ENCODE assay signal across 16 cellular contexts in genomic region chr2:241300000-241300399, GRCh38. TPM values are rescaled to one million over a fixed set of nuclear protein-coding genes. Genes with fewer than 3 reads are reported as not detected.
DNase-seq lines count a peak whose midpoint lies in the region; ATAC-seq, FAIRE-seq and TF ChIP-seq lines count a peak whose summit lies in the region.
"Had no signal": no experiment of that assay in that cellular context is flagged by ENCODE, and none has a peak within 500 bp of the region (broad histone marks: within the 10 kb centered on the region; RNA-seq: fewer than 3 reads in every experiment).

No MANE protein-coding gene starts in this region.

- no peak overlapping the region for H3K4me2 ChIP-seq in H1 (ENCODE audit: insufficient read depth in 1 of 2, low read depth in 2 of 2, low read length in 2 of 2)

- H3K27me3 Mint-ChIP-seq in activated T-cell treated with anti-CD3 and anti-CD28 coated beads, Interleukin-2, amount 50 U/mL, for 4 hours (ENCODE audit: low read depth) = no peaks in the 10 kb centered on the region
- H3K27me3 Mint-ChIP-seq in type B pancreatic cell = no peaks in the 10 kb centered on the region

- H2BK20ac ChIP-seq in H1 (ENCODE audit: low read length) = no peak overlapping the region

- DNase-seq in stimulated activated CD4-positive, alpha-beta T cell treated with anti-CD3 and anti-CD28 coated beads, Interleukin-12 subunit alpha, Interleukin-12 subunit beta, amount 100 ng/mL, for 4 hours = peak; percentile 11
- DNase-seq in stimulated activated CD4-positive, alpha-beta T cell treated with anti-CD3 and anti-CD28 coated beads, Interleukin-2, amount 100 ng/mL, for 48 hours = no peak
- DNase-seq in activated T-cell treated with anti-CD3 and anti-CD28 coated beads, Interleukin-2, amount 50 U/mL, for 4 hours = peak; percentile 25
- DNase-seq in H1 (ENCODE audit: low read depth in 1 of 2, low spot score in 2 of 2) (no peak), type B pancreatic cell (ENCODE audit: extremely low spot score, unreplicated experiment) (no peak), posterior vena cava (ENCODE audit: low spot score) (no peak), psoas muscle (no peak), Right ventricle myocardium inferior (ENCODE audit: missing footprints) (no peak)
- DNase-seq: H9, Kasumi-1, NCI-H1694, NCI-H526, Peyer's patch had no signal

- peak in 1 of 2 experiments; percentile 33; a peak in 2 of 4 replicates for TF ChIP-seq RAD21 in H1 (IDR thresholded peaks at IDR 0.05 in 1 of 2, conservative IDR thresholded peaks at IDR 0.05 in 1 of 2; ENCODE audit: low read depth in 2 of 2, low read length in 2 of 2)

- H3K4me3 ChIP-seq in H1 (ENCODE audit: extremely low read depth in 1 of 4, insufficient read depth in 2 of 4, low read depth in 3 of 4, low read length in 4 of 4) (no peak overlapping the region), psoas muscle (no peak overlapping the region)
- H3K4me3 ChIP-seq: Peyer's patch, right atrium auricular region had no signal

- H3K4me1 ChIP-seq in H1 (replicated peaks in 1 of 4; ENCODE audit: control insufficient read depth in 3 of 4, insufficient read depth in 4 of 4, low read length in 3 of 4) (peaks cover 0 to 3% (median 1%) of the 10 kb centered on the region in 4 experiments; a peak in 2 of 7 replicates), psoas muscle (peaks cover 58% of the 10 kb centered on the region)

- H3K79me1 ChIP-seq in H1 (ENCODE audit: low read depth, low read length) = peaks cover 20% of the 10 kb centered on the region

- no peak overlapping the region for H3K14ac ChIP-seq in H1 (ENCODE audit: insufficient read length)

- intact Hi-C loops in posterior vena cava (cut with DNase I) = no loop called here
- intact Hi-C loops in psoas muscle (cut with DNase I) = no loop called here
- intact Hi-C loops in Right ventricle myocardium inferior (cut with DNase I) = no loop called here

- H2BK5ac ChIP-seq in H1 (ENCODE audit: low read depth, low read length) = no peak overlapping the region

- H3K4me3 Mint-ChIP-seq in activated T-cell treated with anti-CD3 and anti-CD28 coated beads, Interleukin-2, amount 50 U/mL, for 4 hours = peak overlapping the region; percentile 21
- no peak overlapping the region for H3K4me3 Mint-ChIP-seq in type B pancreatic cell
- H3K4me3 Mint-ChIP-seq: H9, nephron had no signal

- no peak overlapping the region for H2AK5ac ChIP-seq in H1 (ENCODE audit: low read depth, low read length)

- no peak overlapping the region for H3K18ac ChIP-seq in H1 (ENCODE audit: extremely low read depth, low read length)

- H3K9ac ChIP-seq in H1 (replicated peaks in 1 of 4; ENCODE audit: extremely low read depth in 1 of 4, low read depth in 3 of 4, low read length in 3 of 4) = no peak overlapping the region; a peak in 1 of 7 replicates

- H3K27me3 ChIP-seq in H1 (replicated peaks in 1 of 4; ENCODE audit: control insufficient read depth in 3 of 4, extremely low read depth in 1 of 4, insufficient read depth in 3 of 4, low read length in 3 of 4) (no peaks in the 10 kb centered on the region), psoas muscle (ENCODE audit: insufficient read depth in 3 of 3, low read length in 2 of 3) (no peaks in the 10 kb centered on the region)
- H3K27me3 ChIP-seq: Peyer's patch, right atrium auricular region had no signal

- H4K91ac ChIP-seq in H1 (replicated peaks; ENCODE audit: insufficient read length, low read length) = no peak overlapping the region

- H3K36me3 ChIP-seq in H1 (ENCODE audit: control insufficient read depth in 2 of 4, insufficient read depth in 4 of 4, low read length in 3 of 4) = peaks cover 0 to 3% (median 0%) of the 10 kb centered on the region in 4 experiments; a peak in 1 of 8 replicates
- H3K36me3 ChIP-seq in psoas muscle (ENCODE audit: insufficient read depth in 1 of 2, low read depth in 1 of 2) = no peaks in the 10 kb centered on the region
- H3K36me3 ChIP-seq: Peyer's patch had no signal

- no peak overlapping the region for H2AFZ ChIP-seq in H1 (ENCODE audit: low read length)

- H2BK120ac ChIP-seq in H1 (replicated peaks; ENCODE audit: low read depth, low read length) = no peak overlapping the region

- H4K8ac ChIP-seq in H1 (ENCODE audit: extremely low read depth, insufficient read depth, low read length) = 0 out of 2 replicates have a peak overlapping the region, but pooled peaks have one; percentile 9

- peak; percentile 71 to 77 for ATAC-seq in activated T-cell treated with anti-CD3 and anti-CD28 coated beads, Interleukin-2, amount 50 U/mL, for 4 hours
- ATAC-seq in psoas muscle (no peak), Right ventricle myocardium inferior (no peak)

- peak overlapping the region; percentile 26 for H3K27ac Mint-ChIP-seq in type B pancreatic cell
- H3K27ac Mint-ChIP-seq: nephron had no signal

- TF ChIP-seq CTCF in H1 (IDR thresholded peaks at IDR 0.05; ENCODE audit: control extremely low read depth in 1 of 3, insufficient read depth in 1 of 3, low read depth in 1 of 3, low read length in 3 of 3) = peak in 1 of 3 experiments; percentile 7; a peak in 1 of 4 replicates
- no peak for TF ChIP-seq CTCF in type B pancreatic cell (conservative IDR thresholded peaks at IDR 0.05)
- no peak for TF ChIP-seq CTCF in psoas muscle (IDR thresholded peaks at IDR 0.05)

- TF ChIP-seq POLR2A in H1 (IDR thresholded peaks at IDR 0.05; ENCODE audit: control extremely low read depth in 1 of 2, low read depth in 2 of 2, low read length in 2 of 2) = no peak

- H3K9me3 Mint-ChIP-seq in activated T-cell treated with anti-CD3 and anti-CD28 coated beads, Interleukin-2, amount 50 U/mL, for 4 hours = no peaks in the 10 kb centered on the region
- H3K9me3 Mint-ChIP-seq in type B pancreatic cell = peaks cover 4% of the 10 kb centered on the region
- H3K9me3 Mint-ChIP-seq: H9 had no signal

- H4K20me1 ChIP-seq in H1 (replicated peaks in 1 of 2; ENCODE audit: control insufficient read depth in 1 of 2, insufficient read depth in 2 of 2, low read length in 2 of 2) = peaks cover 16 to 21% of the 10 kb centered on the region in 2 experiments

- H3K9me3 ChIP-seq in H1 (ENCODE audit: insufficient read depth in 2 of 2, low read depth in 1 of 2, low read length in 1 of 2) (no peaks in the 10 kb centered on the region), psoas muscle (no peaks in the 10 kb centered on the region)
- H3K9me3 ChIP-seq: Peyer's patch, right atrium auricular region had no signal

- H3K56ac ChIP-seq in H1 (replicated peaks; ENCODE audit: insufficient read length, low read depth, low read length) = no peak overlapping the region

- no peaks in the 10 kb centered on the region for H3K23me2 ChIP-seq in H1 (ENCODE audit: low read depth, low read length)

- POLR2A ChIA-PET in H1 (lab: Charles Lee; ENCODE audit: partially characterized antibody) = interaction anchor here (4.6 kb wide), 1 partner anchor 15 kb away, joined by 47 read pairs; the partner anchor contains the start of genes HDLBP and SEPTIN2

- H3K4me1 Mint-ChIP-seq in activated T-cell treated with anti-CD3 and anti-CD28 coated beads, Interleukin-2, amount 50 U/mL, for 4 hours (ENCODE audit: low read depth) = peaks cover 60% of the 10 kb centered on the region
- H3K4me1 Mint-ChIP-seq in type B pancreatic cell (ENCODE audit: unreplicated experiment) = peaks cover 36% of the 10 kb centered on the region

- H2BK12ac ChIP-seq in H1 (ENCODE audit: low read depth, low read length) = no peak overlapping the region

- H3K4ac ChIP-seq in H1 (replicated peaks; ENCODE audit: insufficient read length, low read depth, low read length) = no peak overlapping the region

- CTCF ChIA-PET in H1 (lab: Charles Lee; ENCODE audit: partially characterized antibody) = interaction anchor here (0.7 kb wide), 1 partner anchor 15 kb away, joined by 3 read pairs; no protein-coding TSS in a partner anchor

- TF ChIP-seq EP300 in H1 (IDR thresholded peaks at IDR 0.05; ENCODE audit: borderline replicate concordance in 1 of 2, low read depth in 2 of 2, low read length in 2 of 2) = no peak

- H3K36me3 Mint-ChIP-seq in activated T-cell treated with anti-CD3 and anti-CD28 coated beads, Interleukin-2, amount 50 U/mL, for 4 hours (ENCODE audit: insufficient read depth) = peaks cover 19% of the 10 kb centered on the region
- H3K36me3 Mint-ChIP-seq in type B pancreatic cell = peaks cover 18% of the 10 kb centered on the region

- H2BK15ac ChIP-seq in H1 (ENCODE audit: low read length) = no peak overlapping the region

- FAIRE-seq in H1 (lab: Jason Lieb, UNC) = no peak

- H3K79me2 ChIP-seq in H1 (ENCODE audit: control insufficient read depth in 1 of 2, insufficient read depth in 2 of 2, low read length in 2 of 2) = peaks cover 35 to 96% of the 10 kb centered on the region in 2 experiments

- H3K23ac ChIP-seq in H1 (ENCODE audit: insufficient read length) = no peak overlapping the region

- no peak overlapping the region for H3K27ac ChIP-seq in H1 (ENCODE audit: low read depth, low read length)
- no peak overlapping the region for H3K27ac ChIP-seq in psoas muscle
- H3K27ac ChIP-seq: HL-60, Peyer's patch, right atrium auricular region had no signal

- 94% methylated on average over 12 of the region's 12 CpGs; no CpG with 5 or more reads in 1 of the 2 experiments for WGBS in H1 (ENCODE audit: extremely low coverage in 1 of 2, insufficient coverage in 1 of 2, insufficient read length in 1 of 2, insufficient replicate concordance in 2 of 2, low coverage in 1 of 2, low lambda C conversion rate in 2 of 2, missing lambda C conversion rate in 1 of 2), 2 experiments
- whole genome bisulfite sequencing in psoas muscle, 3 donors = 73 to 78% (median 75%) methylated on average over 12 of the region's 12 CpGs

- no peak overlapping the region for H4K5ac ChIP-seq in H1 (ENCODE audit: insufficient read length, low read depth, low read length)

RNA-seq across cellular contexts. Expression of gene HDLBP, which starts 15.5 kb away (rescaled TPM):
- total RNA-seq in activated T-cell treated with anti-CD3 and anti-CD28 coated beads, Interleukin-2, amount 50 U/mL, for 4 hours = 100 to 1,000 TPM; 231 to 270 (median 257) TPM
- 329 and 360 TPM in 2 replicates for total RNA-seq in H1 (2021; fragmentation: NEBNext Ultra II Directional; extraction: Animal tissue kit (Norgen Biotek cat#: 25700))
- polyA plus RNA-seq in H1 (2011; rRNA removed) = 185 and 249 TPM in 2 replicates
- 190 TPM for polyA plus RNA-seq in H1 (2011; cell fraction: cytosol; rRNA removed)
- 408 TPM for polyA plus RNA-seq in H1 (2011; cell fraction: nucleus; rRNA removed)
- 229 to 294 TPM (median 245 TPM) in 4 replicates for polyA plus RNA-seq in H1 (2012, experiment 1 of 2)
- 59.7 TPM for polyA plus RNA-seq in H1 (2012, experiment 2 of 2)
- polyA plus RNA-seq in H1 (2013, experiment 1 of 2) = 226 TPM
- 224 TPM for polyA plus RNA-seq in H1 (2013, experiment 2 of 2)
- 293 and 335 TPM in 2 replicates for polyA minus RNA-seq in H1 (2011; rRNA and poly(A)+ RNA removed)
- 199 TPM for polyA minus RNA-seq in H1 (2011; cell fraction: cytosol; rRNA and poly(A)+ RNA removed)
- 240 TPM for polyA minus RNA-seq in H1 (2011; cell fraction: nucleus; rRNA and poly(A)+ RNA removed)
- total RNA-seq in type B pancreatic cell (ENCODE audit: low replicate concordance) = 466 and 659 TPM in 2 replicates
- 100 to 1,000 TPM; 428 to 459 TPM for total RNA-seq in posterior vena cava
- total RNA-seq in psoas muscle = 100 to 1,000 TPM; 349 to 526 (median 469) TPM
- polyA plus RNA-seq in psoas muscle = 100 to 1,000 TPM; 264 to 421 (median 283) TPM
- 393 TPM for total RNA-seq in Right ventricle myocardium inferior

RNA-seq across cellular contexts. Expression of gene SEPTIN2, which starts 15.7 kb away (rescaled TPM):
- 100 to 1,000 TPM; 185 to 215 (median 189) TPM for total RNA-seq in activated T-cell treated with anti-CD3 and anti-CD28 coated beads, Interleukin-2, amount 50 U/mL, for 4 hours
- total RNA-seq in H1 (2021; fragmentation: NEBNext Ultra II Directional; extraction: Animal tissue kit (Norgen Biotek cat#: 25700)) = 373 and 392 TPM in 2 replicates
- polyA plus RNA-seq in H1 (2011; rRNA removed) (288 and 650 TPM in 2 replicates), psoas muscle (100 to 1,000 TPM in 1 of 3 donors, 10 to 100 TPM in 2; 68.8 to 122 (median 90.0) TPM)
- polyA plus RNA-seq in H1 (2011; cell fraction: cytosol; rRNA removed) = 371 TPM
- polyA plus RNA-seq in H1 (2011; cell fraction: nucleus; rRNA removed) = 129 TPM
- polyA plus RNA-seq in H1 (2012, experiment 1 of 2) = 266 to 324 TPM (median 286 TPM) in 4 replicates
- 36.9 TPM for polyA plus RNA-seq in H1 (2012, experiment 2 of 2)
- polyA plus RNA-seq in H1 (2013, experiment 1 of 2) = 224 TPM
- 227 TPM for polyA plus RNA-seq in H1 (2013, experiment 2 of 2)
- 293 and 438 TPM in 2 replicates for polyA minus RNA-seq in H1 (2011; rRNA and poly(A)+ RNA removed)
- polyA minus RNA-seq in H1 (2011; cell fraction: cytosol; rRNA and poly(A)+ RNA removed) = 150 TPM
- polyA minus RNA-seq in H1 (2011; cell fraction: nucleus; rRNA and poly(A)+ RNA removed) = 219 TPM
- total RNA-seq in type B pancreatic cell (ENCODE audit: low replicate concordance) (333 and 425 TPM in 2 replicates), posterior vena cava (100 to 1,000 TPM; 395 to 423 TPM), psoas muscle (100 to 1,000 TPM in 3 of 4 donors, 10 to 100 TPM in 1; 86.4 to 161 (median 126) TPM), Right ventricle myocardium inferior (150 TPM)

RNA-seq across cellular contexts. Expression of gene FARP2, which starts 56.1 kb away (rescaled TPM):
- 10 to 100 TPM; 29.5 to 35.6 (median 30.3) TPM for total RNA-seq in activated T-cell treated with anti-CD3 and anti-CD28 coated beads, Interleukin-2, amount 50 U/mL, for 4 hours
- total RNA-seq in H1 (2021; fragmentation: NEBNext Ultra II Directional; extraction: Animal tissue kit (Norgen Biotek cat#: 25700)) = 33.4 and 35.7 TPM in 2 replicates
- polyA plus RNA-seq in H1 (2011; rRNA removed) (12.4 and 12.7 TPM in 2 replicates), psoas muscle (1 to 10 TPM; 5.8 to 8.4 (median 6.0) TPM)
- polyA plus RNA-seq in H1 (2011; cell fraction: cytosol; rRNA removed) = 11.9 TPM
- polyA plus RNA-seq in H1 (2011; cell fraction: nucleus; rRNA removed) = 25.5 TPM
- polyA plus RNA-seq in H1 (2012, experiment 1 of 2) = 12.1 to 18.4 TPM (median 17.0 TPM) in 4 replicates
- polyA plus RNA-seq in H1 (2012, experiment 2 of 2) = 4.6 TPM
- polyA plus RNA-seq in H1 (2013, experiment 1 of 2) = 12.1 TPM
- 11.4 TPM for polyA plus RNA-seq in H1 (2013, experiment 2 of 2)
- polyA minus RNA-seq in H1 (2011; rRNA and poly(A)+ RNA removed) = 34.4 and 36.1 TPM in 2 replicates
- polyA minus RNA-seq in H1 (2011; cell fraction: cytosol; rRNA and poly(A)+ RNA removed) = 14.8 TPM
- polyA minus RNA-seq in H1 (2011; cell fraction: nucleus; rRNA and poly(A)+ RNA removed) = 40.0 TPM
- total RNA-seq in type B pancreatic cell (ENCODE audit: low replicate concordance) (62.5 and 71.1 TPM in 2 replicates), posterior vena cava (10 to 100 TPM; 31.1 to 35.3 TPM), psoas muscle (10 to 100 TPM; 17.4 to 18.4 (median 17.7) TPM), Right ventricle myocardium inferior (15.0 TPM)

Comparison
In these comparisons a context has a peak if more than half of its experiments do, and no peak if none do; other contexts are left out.
1. DNase-seq: peak in stimulated activated CD4-positive, alpha-beta T cell treated with anti-CD3 and anti-CD28 coated beads, Interleukin-12 subunit alpha, Interleukin-12 subunit beta, amount 100 ng/mL, for 4 hours (single experiment) and activated T-cell treated with anti-CD3 and anti-CD28 coated beads, Interleukin-2, amount 50 U/mL, for 4 hours (single experiment); none in stimulated activated CD4-positive, alpha-beta T cell treated with anti-CD3 and anti-CD28 coated beads, Interleukin-2, amount 100 ng/mL, for 48 hours (0 of 2), H1 (0 of 2), type B pancreatic cell (single experiment), posterior vena cava (single experiment), psoas muscle (0 of 2) and Right ventricle myocardium inferior (single experiment).
2. ATAC-seq: peak in activated T-cell treated with anti-CD3 and anti-CD28 coated beads, Interleukin-2, amount 50 U/mL, for 4 hours (2 of 2); none in psoas muscle (0 of 4) and Right ventricle myocardium inferior (single experiment).